In genomic region chr7:111077001-111077400, GRCh38 we compare ENCODE assay signal across 11 cellular contexts. TPM values are rescaled to one million over a fixed set of nuclear protein-coding genes. Genes with fewer than 3 reads are reported as not detected.
"Had no signal": no experiment of that assay in that cellular context is flagged by ENCODE, and none has a peak within 500 bp of the region (broad histone marks: within the 10 kb centered on the region; RNA-seq: fewer than 3 reads in every experiment).

No MANE protein-coding gene starts in this region.

- H3K27ac ChIP-seq: body of pancreas, coronary artery, lower lobe of right lung, pancreas, spleen had no signal

- ATAC-seq: body of pancreas, esophagus mucosa, left colon, lower lobe of right lung, pancreas, sciatic nerve had no signal

- H3K27me3 ChIP-seq: body of pancreas, pancreas, spleen had no signal

- H3K36me3 ChIP-seq: lower lobe of right lung, pancreas, spleen had no signal

- H3K4me3 ChIP-seq: body of pancreas, coronary artery, lower lobe of right lung, pancreas, spleen had no signal

- DNase-seq: amniotic stem cell, body of pancreas, caudate nucleus, left colon, lower lobe of right lung, pancreas, spleen, T-helper 9 cell had no signal

- H3K9me3 ChIP-seq: body of pancreas, lower lobe of right lung, pancreas, spleen had no signal

- H3K4me1 ChIP-seq: body of pancreas, lower lobe of right lung, pancreas had no signal

RNA-seq across cellular contexts. Expression of gene LRRN3, which starts 13.9 kb away (rescaled TPM):
- total RNA-seq: esophagus mucosa had no signal
